Comparison of ENCODE assay signal across 18 cellular contexts in genomic region chr11:119995730-119996491, GRCh38.
"Had no signal": no experiment of that assay in that cellular context is flagged by ENCODE, and none has a peak within 500 bp of the region (broad histone marks: within the 10 kb centered on the region; RNA-seq: fewer than 3 reads in every experiment).

No MANE protein-coding gene starts in this region.

- H3K27ac ChIP-seq: body of pancreas, gastroesophageal sphincter, lower lobe of right lung, psoas muscle, spleen, suprapubic skin, upper lobe of right lung had no signal

- DNase-seq: activated CD4-positive, alpha-beta T cell treated with anti-CD3 and anti-CD28 coated beads, Interleukin-2, amount 50 U/mL, for 4 hours; activated CD8-positive, alpha-beta memory T cell treated with anti-CD3 and anti-CD28 coated beads, Interleukin-2, amount 10 ng/mL, durations not matched to agents 7 days and 5 days; activated effector memory CD4-positive, alpha-beta T cell treated with Interleukin-2 at 50 U/mL for 16 hours; activated T-cell treated with anti-CD3 and anti-CD28 coated beads, Interleukin-2, amount 50 U/mL, for 24 hours; body of pancreas; effector memory CD8-positive, alpha-beta T cell; lower lobe of right lung; mucosa of descending colon; naive thymus-derived CD8-positive, alpha-beta T cell; psoas muscle; spleen; stimulated activated CD4-positive, alpha-beta T cell treated with anti-CD3 and anti-CD28 coated beads, Interleukin-2, amount 100 ng/mL, for 24 hours; stimulated activated naive CD4-positive, alpha-beta T cell treated with Interleukin-2 at 50 U/mL for 16 hours; upper lobe of right lung had no signal

- H3K36me3 ChIP-seq: gastroesophageal sphincter, lower lobe of right lung, spleen, suprapubic skin, upper lobe of right lung had no signal

- ATAC-seq: activated CD4-positive, CD25-positive, alpha-beta regulatory T cell treated with anti-CD3 and anti-CD28 coated beads, Interleukin-2, amount 50 U/mL, for 24 hours; activated CD8-positive, alpha-beta memory T cell treated with anti-CD3 and anti-CD28 coated beads, Interleukin-2, amount 10 ng/mL, durations not matched to agents 7 days and 5 days; body of pancreas; effector memory CD8-positive, alpha-beta T cell; gastroesophageal sphincter; lower lobe of right lung; mucosa of descending colon; naive thymus-derived CD8-positive, alpha-beta T cell; psoas muscle; sciatic nerve; upper lobe of right lung had no signal

- H3K9me3 ChIP-seq: body of pancreas, lower lobe of right lung, mucosa of descending colon, psoas muscle, spleen, suprapubic skin, upper lobe of right lung had no signal

- H3K4me3 ChIP-seq: body of pancreas, gastroesophageal sphincter, lower lobe of right lung, mucosa of descending colon, psoas muscle, spleen, suprapubic skin, upper lobe of right lung had no signal

- H3K27me3 ChIP-seq: body of pancreas had no signal

- H3K4me1 ChIP-seq: gastroesophageal sphincter, lower lobe of right lung, psoas muscle, spleen, upper lobe of right lung had no signal
